Comparison of ENCODE assay signal across 1 cellular context in genomic region chr19:1397838-1398237, GRCh38.
TF ChIP-seq lines count a peak whose summit lies in the region.

No MANE protein-coding gene starts in this region.

TF ChIP-seq in K562, 482 proteins besides CTCF, POLR2A, EP300 and RAD21:
- no peak for TF ChIP-seq RBM34 (IDR thresholded peaks at IDR 0.05; ENCODE audit: borderline replicate concordance, insufficient read depth, low read length)
- no peak for TF ChIP-seq ZNF695 (CRISPR knock-in tag; IDR thresholded peaks at IDR 0.05)
- peak; percentile 1 for TF ChIP-seq HMGN3 (IDR thresholded peaks at IDR 0.05; ENCODE audit: borderline replicate concordance, extremely low read depth, insufficient read length, low read depth, low read length)
- peak; percentile 88 for TF ChIP-seq CBX1 (IDR thresholded peaks at IDR 0.05; ENCODE audit: low read depth)
- TF ChIP-seq MBD2 (IDR thresholded peaks at IDR 0.05; ENCODE audit: borderline replicate concordance, low read depth) = no peak
- peak; percentile 61 for TF ChIP-seq CHD4 (IDR thresholded peaks at IDR 0.05; ENCODE audit: insufficient read depth, insufficient replicate concordance, low read depth, low read length, poor library complexity, severe bottlenecking)
- TF ChIP-seq KLF6 (CRISPR knock-in tag; IDR thresholded peaks at IDR 0.05; ENCODE audit: borderline replicate concordance) = no peak
- TF ChIP-seq ZNF174 (CRISPR knock-in tag; IDR thresholded peaks at IDR 0.05) = no peak
- TF ChIP-seq ZFP36 (IDR thresholded peaks at IDR 0.05; ENCODE audit: low read depth, low read length, partially characterized antibody) = peak; percentile 88
- TF ChIP-seq, protein P1, sequence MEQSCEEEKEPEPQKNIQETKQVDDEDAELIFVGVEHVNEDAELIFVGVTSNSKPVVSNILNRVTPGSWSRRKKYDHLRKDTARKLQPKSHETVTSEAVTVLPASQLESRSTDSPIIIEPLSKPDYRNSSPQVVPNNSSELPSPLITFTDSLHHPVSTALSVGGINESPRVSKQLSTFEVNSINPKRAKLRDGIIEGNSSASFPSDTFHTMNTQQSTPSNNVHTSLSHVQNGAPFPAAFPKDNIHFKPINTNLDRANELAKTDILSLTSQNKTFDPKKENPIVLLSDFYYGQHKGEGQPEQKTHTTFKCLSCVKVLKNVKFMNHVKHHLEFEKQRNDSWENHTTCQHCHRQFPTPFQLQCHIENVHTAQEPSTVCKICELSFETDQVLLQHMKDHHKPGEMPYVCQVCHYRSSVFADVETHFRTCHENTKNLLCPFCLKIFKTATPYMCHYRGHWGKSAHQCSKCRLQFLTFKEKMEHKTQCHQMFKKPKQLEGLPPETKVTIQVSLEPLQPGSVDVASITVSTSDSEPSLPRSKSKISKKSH (CRISPR knock-in tag; IDR thresholded peaks at IDR 0.05) = no peak
- TF ChIP-seq ADNP (tag; IDR thresholded peaks at IDR 0.05) = peak; percentile 57; the same call in 1 of the 2 replicates
- no peak for TF ChIP-seq ZSCAN32 (CRISPR knock-in tag; IDR thresholded peaks at IDR 0.05)
- TF ChIP-seq RBM25 (IDR thresholded peaks at IDR 0.05; ENCODE audit: low read depth, low read length, severe bottlenecking) = peak; percentile 96
- peak; percentile 82 to 92 for TF ChIP-seq KDM1A (IDR thresholded peaks at IDR 0.05)
- no peak for TF ChIP-seq MYC (IDR thresholded peaks at IDR 0.05; ENCODE audit: low read depth, low read length)
- no peak for TF ChIP-seq MYC (CRISPR knock-in tag; IDR thresholded peaks at IDR 0.05; ENCODE audit: borderline replicate concordance, low read depth)
- TF ChIP-seq MTA2 (IDR thresholded peaks at IDR 0.05; ENCODE audit: low read depth) = no peak
- TF ChIP-seq TFAP4 (CRISPR knock-in tag; IDR thresholded peaks at IDR 0.05; ENCODE audit: borderline replicate concordance) = peak; percentile 26; the same call in 1 of the 2 replicates
- TF ChIP-seq SMARCA5 (IDR thresholded peaks at IDR 0.05) = peak; percentile 87
- TF ChIP-seq PHTF2 (CRISPR knock-in tag; IDR thresholded peaks at IDR 0.05) = no peak
- TF ChIP-seq RNF219 (CRISPR knock-in tag; IDR thresholded peaks at IDR 0.05) = no peak
- peak; percentile 73; the same call in 1 of the 2 replicates for TF ChIP-seq HDAC2 (IDR thresholded peaks at IDR 0.05)
- no peak for TF ChIP-seq NR3C1 (CRISPR knock-in tag; IDR thresholded peaks at IDR 0.05)
- TF ChIP-seq PHF20 (IDR thresholded peaks at IDR 0.05; ENCODE audit: partially characterized antibody) = peak; percentile 68
- TF ChIP-seq ZNF507 (tag; conservative IDR thresholded peaks at IDR 0.05) = no peak
- TF ChIP-seq RCOR1 (IDR thresholded peaks at IDR 0.05; ENCODE audit: borderline replicate concordance in 1 of 2, low read depth in 2 of 2, low read length in 2 of 2) = peak; percentile 43 to 66; a peak in 3 of 4 replicates
- TF ChIP-seq PTBP1 (IDR thresholded peaks at IDR 0.05; ENCODE audit: low read depth, low read length) = 0 out of 2 replicates have a peak, but pooled peaks have one; percentile 82
- no peak for TF ChIP-seq RBM39 (optimal IDR thresholded peaks at IDR 0.05; ENCODE audit: low read depth, low read length)
- no peak for TF ChIP-seq GATAD2A (IDR thresholded peaks at IDR 0.05)
- TF ChIP-seq SAFB (IDR thresholded peaks at IDR 0.05; ENCODE audit: borderline replicate concordance, low read depth, low read length) = no peak
- TF ChIP-seq, protein P2, sequence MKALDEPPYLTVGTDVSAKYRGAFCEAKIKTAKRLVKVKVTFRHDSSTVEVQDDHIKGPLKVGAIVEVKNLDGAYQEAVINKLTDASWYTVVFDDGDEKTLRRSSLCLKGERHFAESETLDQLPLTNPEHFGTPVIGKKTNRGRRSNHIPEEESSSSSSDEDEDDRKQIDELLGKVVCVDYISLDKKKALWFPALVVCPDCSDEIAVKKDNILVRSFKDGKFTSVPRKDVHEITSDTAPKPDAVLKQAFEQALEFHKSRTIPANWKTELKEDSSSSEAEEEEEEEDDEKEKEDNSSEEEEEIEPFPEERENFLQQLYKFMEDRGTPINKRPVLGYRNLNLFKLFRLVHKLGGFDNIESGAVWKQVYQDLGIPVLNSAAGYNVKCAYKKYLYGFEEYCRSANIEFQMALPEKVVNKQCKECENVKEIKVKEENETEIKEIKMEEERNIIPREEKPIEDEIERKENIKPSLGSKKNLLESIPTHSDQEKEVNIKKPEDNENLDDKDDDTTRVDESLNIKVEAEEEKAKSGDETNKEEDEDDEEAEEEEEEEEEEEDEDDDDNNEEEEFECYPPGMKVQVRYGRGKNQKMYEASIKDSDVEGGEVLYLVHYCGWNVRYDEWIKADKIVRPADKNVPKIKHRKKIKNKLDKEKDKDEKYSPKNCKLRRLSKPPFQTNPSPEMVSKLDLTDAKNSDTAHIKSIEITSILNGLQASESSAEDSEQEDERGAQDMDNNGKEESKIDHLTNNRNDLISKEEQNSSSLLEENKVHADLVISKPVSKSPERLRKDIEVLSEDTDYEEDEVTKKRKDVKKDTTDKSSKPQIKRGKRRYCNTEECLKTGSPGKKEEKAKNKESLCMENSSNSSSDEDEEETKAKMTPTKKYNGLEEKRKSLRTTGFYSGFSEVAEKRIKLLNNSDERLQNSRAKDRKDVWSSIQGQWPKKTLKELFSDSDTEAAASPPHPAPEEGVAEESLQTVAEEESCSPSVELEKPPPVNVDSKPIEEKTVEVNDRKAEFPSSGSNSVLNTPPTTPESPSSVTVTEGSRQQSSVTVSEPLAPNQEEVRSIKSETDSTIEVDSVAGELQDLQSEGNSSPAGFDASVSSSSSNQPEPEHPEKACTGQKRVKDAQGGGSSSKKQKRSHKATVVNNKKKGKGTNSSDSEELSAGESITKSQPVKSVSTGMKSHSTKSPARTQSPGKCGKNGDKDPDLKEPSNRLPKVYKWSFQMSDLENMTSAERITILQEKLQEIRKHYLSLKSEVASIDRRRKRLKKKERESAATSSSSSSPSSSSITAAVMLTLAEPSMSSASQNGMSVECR (CRISPR knock-in tag; IDR thresholded peaks at IDR 0.05) = 0 out of 2 replicates have a peak, but pooled peaks have one; percentile 40
- TF ChIP-seq E4F1 (CRISPR knock-in tag; IDR thresholded peaks at IDR 0.05; ENCODE audit: borderline replicate concordance) = no peak
- peak; percentile 99 for TF ChIP-seq BCOR (IDR thresholded peaks at IDR 0.05)
- no peak for TF ChIP-seq SNIP1 (IDR thresholded peaks at IDR 0.05; ENCODE audit: low read depth)
- TF ChIP-seq, protein P3, sequence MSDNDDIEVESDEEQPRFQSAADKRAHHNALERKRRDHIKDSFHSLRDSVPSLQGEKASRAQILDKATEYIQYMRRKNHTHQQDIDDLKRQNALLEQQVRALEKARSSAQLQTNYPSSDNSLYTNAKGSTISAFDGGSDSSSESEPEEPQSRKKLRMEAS (CRISPR knock-in tag; IDR thresholded peaks at IDR 0.05) = 0 out of 2 replicates have a peak, but pooled peaks have one; percentile 11
